ENCODE assay signal across 18 cellular contexts in genomic region chr16:71297252-71297651, GRCh38.
"Had no signal": no experiment of that assay in that cellular context is flagged by ENCODE, and none has a peak within 500 bp of the region (broad histone marks: within the 10 kb centered on the region; RNA-seq: fewer than 3 reads in every experiment).

No MANE protein-coding gene starts in this region.

- ATAC-seq: activated CD8-positive, alpha-beta memory T cell treated with anti-CD3 and anti-CD28 coated beads, Interleukin-2, amount 10 ng/mL, durations not matched to agents 7 days and 5 days; mucosa of descending colon; naive thymus-derived CD8-positive, alpha-beta T cell; stimulated activated effector memory CD8-positive, alpha-beta T cell treated with anti-CD3 and anti-CD28 coated beads, Interleukin-12 subunit alpha, Interleukin-12 subunit beta, amount 100 ng/mL, for 72 hours had no signal

- DNase-seq: activated CD4-positive, alpha-beta T cell treated with anti-CD3 and anti-CD28 coated beads for 1 hour; activated CD4-positive, alpha-beta T cell treated with anti-CD3 and anti-CD28 coated beads, Interleukin-2, amount 50 U/mL, for 48 hours; activated CD8-positive, alpha-beta memory T cell treated with anti-CD3 and anti-CD28 coated beads, Interleukin-2, amount 10 ng/mL, durations not matched to agents 7 days and 5 days; activated naive CD4-positive, alpha-beta T cell treated with anti-CD3 and anti-CD28 coated beads, Interleukin-2, amount 10 ng/mL, durations not matched to agents 7 days and 5 days; activated T-cell treated with anti-CD3 and anti-CD28 coated beads, Interleukin-2, amount 50 U/mL, for 1 hour; endodermal cell; erythroblast; left ventricle myocardium inferior; mucosa of descending colon; naive thymus-derived CD8-positive, alpha-beta T cell; stimulated activated CD4-positive, alpha-beta T cell treated with anti-CD3 and anti-CD28 coated beads, Interleukin-12 subunit alpha, Interleukin-12 subunit beta, amount 100 ng/mL, for 4 hours; stimulated activated CD4-positive, alpha-beta T cell treated with anti-CD3 and anti-CD28 coated beads, Interleukin-2, amount 100 ng/mL, for 24 hours; tibial artery; uterus had no signal

- H3K4me1 ChIP-seq: ascending aorta, left ventricle myocardium inferior, parathyroid adenoma, tibial artery, uterus had no signal

- H3K27ac ChIP-seq: ascending aorta, hepatocyte, left ventricle myocardium inferior, parathyroid adenoma, tibial artery, uterus had no signal

- H3K4me3 ChIP-seq: ascending aorta, hepatocyte, left ventricle myocardium inferior, mucosa of descending colon, tibial artery, uterus had no signal

- H3K27me3 ChIP-seq: ascending aorta, uterus had no signal

- H3K9me3 ChIP-seq: ascending aorta, left ventricle myocardium inferior, mucosa of descending colon, tibial artery, uterus had no signal

- H3K36me3 ChIP-seq: ascending aorta, left ventricle myocardium inferior, tibial artery, uterus had no signal
